Comparison of ENCODE assay signal across 9 cellular contexts in the genomic region with DNA sequence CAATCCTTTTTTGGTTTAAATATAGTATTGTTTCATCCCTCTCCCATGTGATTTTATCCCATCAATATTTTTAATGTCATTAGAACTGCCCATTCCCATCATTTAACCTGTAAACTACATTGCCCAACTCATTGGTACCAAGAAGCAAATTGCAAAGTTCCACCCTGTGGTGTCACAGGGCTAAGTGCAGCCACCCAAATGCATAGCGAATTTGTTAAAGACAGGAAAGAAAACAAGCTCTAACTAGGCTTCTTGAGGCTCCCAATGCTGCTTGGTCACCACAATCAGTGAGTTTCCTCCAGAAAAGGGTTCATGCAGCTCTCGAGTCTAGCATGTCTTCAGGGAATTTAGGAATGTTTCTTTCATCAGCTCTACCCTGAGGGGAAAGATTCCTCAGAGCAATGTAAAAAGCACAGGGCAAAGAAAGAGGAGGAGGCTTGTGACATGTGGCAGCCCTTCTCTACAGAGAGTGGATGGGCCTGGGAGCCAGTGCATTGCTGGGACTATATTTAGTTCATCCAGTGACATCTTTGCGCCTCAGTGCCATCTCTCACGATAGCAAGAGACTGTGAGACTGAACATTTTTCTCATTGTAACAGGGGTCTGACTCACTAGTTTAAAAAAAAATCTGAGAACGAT. TPM values are rescaled to one million over a fixed set of nuclear protein-coding genes. Genes with fewer than 3 reads are reported as not detected.
DNase-seq lines count a peak whose midpoint lies in the region; ATAC-seq, FAIRE-seq and TF ChIP-seq lines count a peak whose summit lies in the region.
"Had no signal": no experiment of that assay in that cellular context is flagged by ENCODE, and none has a peak within 500 bp of the region (broad histone marks: within the 10 kb centered on the region; RNA-seq: fewer than 3 reads in every experiment).

No MANE protein-coding gene starts in this region.

- 0 out of 5 replicates have a peak, but pooled peaks cover 1 to 7% of the 10 kb centered on the region in 2 experiments for H3K27me3 ChIP-seq in HepG2 (ENCODE audit: control insufficient read depth in 1 of 2, insufficient read depth in 2 of 2, low read length in 2 of 2)

- intact Hi-C loops in HepG2 (cut with micrococcal nuclease; ENCODE audit: unreplicated experiment) = no loop called here

- H3K9me3 ChIP-seq in HepG2 (ENCODE audit: low read length) = no peaks in the 10 kb centered on the region

- H3K36me3 Mint-ChIP-seq in stimulated activated memory B cell treated with anti-CD40 and anti-IgM and Interleukin-4, amounts not matched to agents 10 μg/mL and 1 μg/mL and 100 μg/mL, for 72 hours = no peaks in the 10 kb centered on the region

- TF ChIP-seq RAD21 in HepG2 (CRISPR knock-in tag; IDR thresholded peaks at IDR 0.05) = no peak

- peak; percentile 53 for ATAC-seq in GM19351 (IDR thresholded peaks at IDR 0.05; ENCODE audit: unreplicated experiment)
- ATAC-seq in HG03439 (IDR thresholded peaks at IDR 0.05; ENCODE audit: unreplicated experiment) = peak; percentile 45
- no peak for ATAC-seq in stimulated activated memory B cell treated with anti-CD40 and anti-IgM and Interleukin-4, amounts not matched to agents 10 μg/mL and 1 μg/mL and 100 μg/mL, for 72 hours
- ATAC-seq in HepG2 = no peak
- ATAC-seq in left lobe of liver = no peak

- H3K79me2 ChIP-seq in HepG2 (ENCODE audit: insufficient read depth, low read length) = no peaks in the 10 kb centered on the region

- H3K4me2 ChIP-seq in HepG2 (ENCODE audit: low read depth, low read length) = no peak overlapping the region

- DNase-seq in epidermal melanocyte (ENCODE audit: insufficient read length, low spot score) (peak; percentile 60), HepG2 (ENCODE audit: low spot score) (no peak), left lobe of liver (ENCODE audit: low spot score) (no peak), SKM-1 treated with dmso at 0.1 percent for 144 hours (lab: John Stamatoyannopoulos, UW; ENCODE audit: unreplicated experiment) (no peak)
- no peak for DNase-seq in NK-92 treated with Interleukin-12 subunit alpha and Interleukin-12 subunit beta, amount 100 ng/mL, for 24 hours (lab: John Stamatoyannopoulos, UW)
- DNase-seq: NCI-H1436 treated with DMSO at 0.1 percent for 48 hours had no signal

- H3K9me3 Mint-ChIP-seq in stimulated activated memory B cell treated with anti-CD40 and anti-IgM and Interleukin-4, amounts not matched to agents 10 μg/mL and 1 μg/mL and 100 μg/mL, for 72 hours = no peaks in the 10 kb centered on the region

- TF ChIP-seq EP300 in HepG2 (IDR thresholded peaks at IDR 0.05; ENCODE audit: low read depth in 2 of 2, low read length in 2 of 2) (no peak), HepG2 (CRISPR knock-in tag; IDR thresholded peaks at IDR 0.05; ENCODE audit: borderline replicate concordance) (no peak)

- TF ChIP-seq CTCF in HepG2 (CRISPR knock-in tag; IDR thresholded peaks at IDR 0.05) = no peak

- H3K27ac ChIP-seq in HepG2 (ENCODE audit: extremely low read length, insufficient read depth, low read length) = no peak overlapping the region

- POLR2A ChIA-PET in HepG2 (lab: Yijun Ruan, JAX) = no interaction called here

- no peak for TF ChIP-seq POLR2A in HepG2 (IDR thresholded peaks at IDR 0.05; ENCODE audit: insufficient read depth in 1 of 2, low read depth in 2 of 2, low read length in 2 of 2)

- peak overlapping the region; percentile 70 for H3K4me3 Mint-ChIP-seq in stimulated activated memory B cell treated with anti-CD40 and anti-IgM and Interleukin-4, amounts not matched to agents 10 μg/mL and 1 μg/mL and 100 μg/mL, for 72 hours

- peaks cover 17% of the 10 kb centered on the region for H3K4me1 Mint-ChIP-seq in stimulated activated memory B cell treated with anti-CD40 and anti-IgM and Interleukin-4, amounts not matched to agents 10 μg/mL and 1 μg/mL and 100 μg/mL, for 72 hours

- FAIRE-seq in HepG2 (lab: Jason Lieb, UNC) = no peak

- H4K20me1 ChIP-seq in HepG2 (ENCODE audit: insufficient read depth, low read length) = no peaks in the 10 kb centered on the region

- no peaks in the 10 kb centered on the region for H3K4me1 ChIP-seq in HepG2 (ENCODE audit: insufficient read depth, low read length)

- in situ Hi-C loops in HepG2 (cut with HindIII; ENCODE audit: extremely low pct_ligation_motif_present, low pct_unique_long_range_greater_than_20kb) = no loop called here

- no peak overlapping the region for H3K9ac ChIP-seq in HepG2 (ENCODE audit: insufficient read depth, low read depth, low read length)

- 18% methylated on average over 5 of the region's 5 CpGs for WGBS in HepG2 (ENCODE audit: low lambda C conversion rate)

- BruUV-seq in HepG2 (replicated peaks; lab: Mats Ljungman, UMichigan) = no TSS peak

- H3K27ac Mint-ChIP-seq in stimulated activated memory B cell treated with anti-CD40 and anti-IgM and Interleukin-4, amounts not matched to agents 10 μg/mL and 1 μg/mL and 100 μg/mL, for 72 hours = peak overlapping the region; percentile 92

- H3K4me3 ChIP-seq in HepG2 (replicated peaks in 1 of 3; ENCODE audit: insufficient read depth in 1 of 3, low read depth in 2 of 3, low read length in 3 of 3) = no peak overlapping the region

- CTCF ChIA-PET in HepG2 (lab: Yijun Ruan, JAX; ENCODE audit: low intra/inter-chr PET ratio, low total read pairs) = no interaction called here

- no peaks in the 10 kb centered on the region for H3K36me3 ChIP-seq in HepG2 (replicated peaks in 1 of 2; ENCODE audit: control insufficient read depth in 1 of 2, insufficient read depth in 2 of 2, low read length in 2 of 2)

- H3K27me3 Mint-ChIP-seq in stimulated activated memory B cell treated with anti-CD40 and anti-IgM and Interleukin-4, amounts not matched to agents 10 μg/mL and 1 μg/mL and 100 μg/mL, for 72 hours = no peaks in the 10 kb centered on the region

- no peak overlapping the region for H2AFZ ChIP-seq in HepG2 (ENCODE audit: low read length)

TF ChIP-seq in HepG2, 621 proteins besides CTCF, POLR2A, EP300 and RAD21:
- no peak for TF ChIP-seq STAG1 (CRISPR knock-in tag; IDR thresholded peaks at IDR 0.05)
- no peak for TF ChIP-seq ZNF776 (CRISPR knock-in tag; IDR thresholded peaks at IDR 0.05)
- no peak for TF ChIP-seq KLF13 (CRISPR knock-in tag; IDR thresholded peaks at IDR 0.05)
- TF ChIP-seq NFYB (CRISPR knock-in tag; IDR thresholded peaks at IDR 0.05) = no peak
- TF ChIP-seq THAP8 (CRISPR knock-in tag; IDR thresholded peaks at IDR 0.05; ENCODE audit: borderline replicate concordance) = no peak
- TF ChIP-seq SRF (IDR thresholded peaks at IDR 0.05; ENCODE audit: low read depth, low read length) = no peak
- TF ChIP-seq ZNF704 (CRISPR knock-in tag; IDR thresholded peaks at IDR 0.05; ENCODE audit: borderline replicate concordance) = no peak
- no peak for TF ChIP-seq ZNF446 (CRISPR knock-in tag; IDR thresholded peaks at IDR 0.05)
- no peak for TF ChIP-seq PAF1 (CRISPR knock-in tag; IDR thresholded peaks at IDR 0.05)
- no peak for TF ChIP-seq ZNF782 (CRISPR knock-in tag; IDR thresholded peaks at IDR 0.05; ENCODE audit: borderline replicate concordance)

RNA-seq across cellular contexts. Expression of gene CAV1, which starts 58.1 kb away (rescaled TPM):
- not detected in 2 replicates for total RNA-seq in HepG2 (2016; rRNA removed; fragmentation: Illumina TruSeq; extraction: Trizol)
- total RNA-seq in HepG2 (2016; cell fraction: cytosol; rRNA removed; fragmentation: Illumina TruSeq; extraction: Trizol; ENCODE audit: low read depth) = not detected in 2 replicates
- not detected in 2 replicates for total RNA-seq in HepG2 (2016; cell fraction: insoluble cytoplasmic fraction; rRNA removed; fragmentation: Illumina TruSeq; extraction: Trizol)
- not detected in 2 replicates for total RNA-seq in HepG2 (2016; cell fraction: membrane; rRNA removed; fragmentation: Illumina TruSeq; extraction: Trizol)
- total RNA-seq in HepG2 (2016; cell fraction: nucleus; rRNA removed; fragmentation: Illumina TruSeq; extraction: Trizol) = not detected in 2 replicates
- polyA plus RNA-seq in HepG2 (2011; rRNA removed) = 0.08 and 0.40 TPM in 2 replicates
- 0.10 and 0.36 TPM in 2 replicates for polyA plus RNA-seq in HepG2 (2011; cell fraction: cytosol; rRNA removed)
- polyA plus RNA-seq in HepG2 (2011; cell fraction: nucleus; rRNA removed) = 0.10 TPM in 1 of 2 replicates, not detected in the other
- polyA plus RNA-seq in HepG2 (2012) = 0.13 TPM in 1 of 2 replicates, not detected in the other
- not detected in 2 replicates for polyA plus RNA-seq in HepG2 (2016; cell fraction: cytosol; fragmentation: Illumina TruSeq; extraction: Trizol; ENCODE audit: low read depth)
- polyA plus RNA-seq in HepG2 (2016; cell fraction: insoluble cytoplasmic fraction; fragmentation: Illumina TruSeq; extraction: Trizol; ENCODE audit: low read depth) = not detected in 2 replicates
- not detected in 2 replicates for polyA plus RNA-seq in HepG2 (2016; cell fraction: membrane; fragmentation: Illumina TruSeq; extraction: Trizol; ENCODE audit: low read depth)
- not detected in 2 replicates for polyA plus RNA-seq in HepG2 (2016; cell fraction: nucleus; fragmentation: Illumina TruSeq; extraction: Trizol; ENCODE audit: insufficient read depth, low read depth)
- polyA minus RNA-seq in HepG2 (2011; rRNA and poly(A)+ RNA removed; ENCODE audit: low replicate concordance) = 31.2 TPM in 1 of 2 replicates, not detected in the other
- not detected in 2 replicates for polyA minus RNA-seq in HepG2 (2011; cell fraction: cytosol; rRNA and poly(A)+ RNA removed)
- polyA minus RNA-seq in HepG2 (2011; cell fraction: nucleus; rRNA and poly(A)+ RNA removed) = not detected in 2 replicates
- 9.3 TPM for total RNA-seq in left lobe of liver

Comparison
In these comparisons a context has a peak if more than half of its experiments do, and no peak if none do; other contexts are left out.
1. ATAC-seq: peak in GM19351 (single experiment) and HG03439 (single experiment); none in stimulated activated memory B cell treated with anti-CD40 and anti-IgM and Interleukin-4, amounts not matched to agents 10 μg/mL and 1 μg/mL and 100 μg/mL, for 72 hours (single experiment), HepG2 (single experiment) and left lobe of liver (single experiment).